Comparison of ENCODE assay signal across 8 cellular contexts in the genomic region with DNA sequence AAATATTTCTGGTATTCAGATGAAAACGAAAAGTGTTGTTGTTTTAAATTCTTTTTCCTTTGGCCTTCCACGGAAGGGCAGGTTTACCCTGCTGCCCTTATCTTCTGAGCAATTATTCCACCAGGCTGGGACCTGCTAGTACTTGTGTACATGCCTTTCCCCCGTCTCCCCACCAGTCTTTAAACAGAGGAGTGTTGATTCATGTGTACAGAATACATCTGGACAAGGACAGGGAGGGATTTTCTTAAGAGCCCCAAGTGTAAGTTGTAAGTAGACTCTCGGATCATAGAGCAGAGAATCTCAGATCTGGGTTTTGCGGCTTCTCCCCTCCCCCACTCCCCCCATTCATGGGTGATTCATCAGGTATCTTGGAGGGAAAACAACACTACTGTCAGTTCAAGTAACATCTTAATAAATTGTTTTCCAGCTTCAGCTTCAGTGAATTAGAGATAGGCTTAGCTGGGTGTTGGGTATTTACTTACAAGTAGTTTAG.
DNase-seq lines count a peak whose midpoint lies in the region; ATAC-seq, FAIRE-seq and TF ChIP-seq lines count a peak whose summit lies in the region.

No MANE protein-coding gene starts in this region.

- peaks cover 15 to 27% of the 10 kb centered on the region in 2 donors for H3K4me1 Mint-ChIP-seq in stimulated activated naive B cell treated with anti-CD40 and anti-IgM and Interleukin-4, amounts not matched to agents 10 μg/mL and 1 μg/mL and 100 μg/mL, for 72 hours

- peak overlapping the region; percentile 81 for H3K27ac Mint-ChIP-seq in stimulated activated naive B cell treated with anti-CD40 and anti-IgM and Interleukin-4, amounts not matched to agents 10 μg/mL and 1 μg/mL and 100 μg/mL, for 72 hours

- H3K9ac ChIP-seq in kidney (ENCODE audit: low read length in 2 of 2) = no peak overlapping the region

- no peak for TF ChIP-seq POLR2A in gastroesophageal sphincter (IDR thresholded peaks at IDR 0.05)

- 31 to 48% methylated on average over 5 of the region's 5 CpGs for WGBS in gastroesophageal sphincter (ENCODE audit: low coverage in 1 of 2), 2 donors

- no peak for TF ChIP-seq EP300 in gastroesophageal sphincter (IDR thresholded peaks at IDR 0.05)

- TF ChIP-seq CTCF in foreskin keratinocyte (conservative IDR thresholded peaks at IDR 0.05) (peak; percentile 20), kidney (IDR thresholded peaks at IDR 0.05; ENCODE audit: borderline replicate concordance, extremely low read depth, insufficient read depth) (no peak), dorsolateral prefrontal cortex (IDR thresholded peaks at IDR 0.05 in 54 of 56, conservative IDR thresholded peaks at IDR 0.05 in 2 of 56; ENCODE audit: low read depth in 1 of 56, partially characterized antibody in 56 of 56) (no peak), gastroesophageal sphincter (IDR thresholded peaks at IDR 0.05) (no peak)

- peaks cover 17 to 34% of the 10 kb centered on the region in 2 donors for H3K36me3 Mint-ChIP-seq in stimulated activated naive B cell treated with anti-CD40 and anti-IgM and Interleukin-4, amounts not matched to agents 10 μg/mL and 1 μg/mL and 100 μg/mL, for 72 hours

- H3K9me3 ChIP-seq in kidney (ENCODE audit: control insufficient read depth in 1 of 2, low read length in 2 of 2) = no peaks in the 10 kb centered on the region
- no peaks in the 10 kb centered on the region for H3K9me3 ChIP-seq in gastroesophageal sphincter

- H3K27me3 ChIP-seq in foreskin keratinocyte (no peaks in the 10 kb centered on the region), dorsolateral prefrontal cortex (no peaks in the 10 kb centered on the region), gastroesophageal sphincter (no peaks in the 10 kb centered on the region)

- ATAC-seq in foreskin keratinocyte (peak; percentile 85), gastroesophageal sphincter (no peak)
- ATAC-seq in stimulated activated naive B cell treated with anti-CD40 and anti-IgM and Interleukin-4, amounts not matched to agents 10 μg/mL and 1 μg/mL and 100 μg/mL, for 72 hours (replicated peaks) = no peak

- H3K27me3 Mint-ChIP-seq in stimulated activated naive B cell treated with anti-CD40 and anti-IgM and Interleukin-4, amounts not matched to agents 10 μg/mL and 1 μg/mL and 100 μg/mL, for 72 hours = no peaks in the 10 kb centered on the region

- intact Hi-C loops in kidney (cut with DNase I) = no loop called here
- intact Hi-C loops in dorsolateral prefrontal cortex (cut with DNase I) = no loop called here

- DNase-seq in LHCN-M2 (ENCODE audit: low read depth) (peak; percentile 86), foreskin keratinocyte (peak; percentile 97 to 98), kidney (no peak), NCI-H1436 (lab: John Stamatoyannopoulos, UW) (no peak), dorsolateral prefrontal cortex (no peak)
- DNase-seq in activated CD4-positive, alpha-beta T cell treated with anti-CD3 and anti-CD28 coated beads, Interleukin-2, amount 50 U/mL, for 1 hour = peak; percentile 16
- DNase-seq in stimulated activated naive B cell treated with anti-CD40 and anti-IgM and Interleukin-4, amounts not matched to agents 10 μg/mL and 1 μg/mL and 100 μg/mL, for 72 hours = no peak

- no peak for FAIRE-seq in kidney (lab: Jason Lieb, UNC)

- peaks cover 24% of the 10 kb centered on the region for H3K4me1 ChIP-seq in foreskin keratinocyte
- no peaks in the 10 kb centered on the region for H3K4me1 ChIP-seq in kidney (ENCODE audit: control insufficient read depth in 1 of 2, insufficient read depth in 1 of 2, low read depth in 1 of 2, low read length in 2 of 2)
- H3K4me1 ChIP-seq in gastroesophageal sphincter = peaks cover 0 to 12% (median 8%) of the 10 kb centered on the region in 3 donors

- H3K4me3 ChIP-seq in kidney (ENCODE audit: low read length in 2 of 2) (no peak overlapping the region), dorsolateral prefrontal cortex (no peak overlapping the region), gastroesophageal sphincter (no peak overlapping the region)

- peaks cover 0 to 3% of the 10 kb centered on the region in 2 donors for H3K9me3 Mint-ChIP-seq in stimulated activated naive B cell treated with anti-CD40 and anti-IgM and Interleukin-4, amounts not matched to agents 10 μg/mL and 1 μg/mL and 100 μg/mL, for 72 hours

- H3K4me3 Mint-ChIP-seq in stimulated activated naive B cell treated with anti-CD40 and anti-IgM and Interleukin-4, amounts not matched to agents 10 μg/mL and 1 μg/mL and 100 μg/mL, for 72 hours = no peak overlapping the region

- H3K36me3 ChIP-seq in kidney (ENCODE audit: control insufficient read depth in 1 of 2, insufficient read depth in 2 of 2, low read length in 2 of 2) (peaks cover 0 to 23% of the 10 kb centered on the region in 2 donors), gastroesophageal sphincter (no peaks in the 10 kb centered on the region)

- H3K27ac ChIP-seq in foreskin keratinocyte (peak overlapping the region; percentile 82), kidney (ENCODE audit: low read depth in 2 of 2, low read length in 2 of 2) (no peak overlapping the region), dorsolateral prefrontal cortex (no peak overlapping the region), gastroesophageal sphincter (no peak overlapping the region)

Comparison
In these comparisons a context has a peak if more than half of its experiments do, and no peak if none do; other contexts are left out.
1. DNase-seq: peak in LHCN-M2 (single experiment), activated CD4-positive, alpha-beta T cell treated with anti-CD3 and anti-CD28 coated beads, Interleukin-2, amount 50 U/mL, for 1 hour (single experiment) and foreskin keratinocyte (2 of 2); none in stimulated activated naive B cell treated with anti-CD40 and anti-IgM and Interleukin-4, amounts not matched to agents 10 μg/mL and 1 μg/mL and 100 μg/mL, for 72 hours (single experiment), kidney (single experiment), NCI-H1436 (single experiment) and dorsolateral prefrontal cortex (0 of 10).